Comparison of ENCODE assay signal across 25 cellular contexts in the genomic region with DNA sequence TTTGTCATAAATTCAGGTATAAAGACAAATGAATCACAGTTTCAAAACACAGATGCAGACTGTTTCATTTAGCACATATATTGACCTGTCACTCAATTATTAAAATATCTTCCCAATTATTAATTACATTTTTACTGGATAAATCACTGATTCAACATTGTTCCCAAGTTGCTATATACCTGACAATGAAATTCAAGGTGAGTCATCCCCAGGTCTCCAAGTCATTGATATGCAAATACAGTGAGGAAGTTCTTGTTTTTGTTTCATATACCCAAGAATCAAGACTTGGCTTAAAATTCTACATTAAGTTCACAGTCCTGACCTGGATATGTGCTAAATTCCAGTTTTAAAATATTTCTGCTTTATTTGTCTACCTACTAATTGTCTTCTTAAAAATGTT.
DNase-seq lines count a peak whose midpoint lies in the region; ATAC-seq, FAIRE-seq and TF ChIP-seq lines count a peak whose summit lies in the region.
"Had no signal": no experiment of that assay in that cellular context is flagged by ENCODE, and none has a peak within 500 bp of the region (broad histone marks: within the 10 kb centered on the region; RNA-seq: fewer than 3 reads in every experiment).

No MANE protein-coding gene starts in this region.

- H3K9me3 ChIP-seq in A549 = no peaks in the 10 kb centered on the region
- H3K9me3 ChIP-seq in iPS-18a (ENCODE audit: control insufficient read depth, low read depth, low read length) = no peaks in the 10 kb centered on the region
- no peaks in the 10 kb centered on the region for H3K9me3 ChIP-seq in right cardiac atrium (ENCODE audit: control insufficient read depth, low read length)

- intact Hi-C loops in dorsolateral prefrontal cortex (cut with DNase I) = no loop called here
- intact Hi-C loops in right cardiac atrium (cut with DNase I) = no loop called here

- H3K27me3 ChIP-seq in bronchial epithelial cell (ENCODE audit: control insufficient read depth, insufficient read depth, low read length) (no peaks in the 10 kb centered on the region), iPS-18a (ENCODE audit: control insufficient read depth, insufficient read depth, low read length) (no peaks in the 10 kb centered on the region), dorsolateral prefrontal cortex (peaks cover 0 to 5% (median 0%) of the 10 kb centered on the region in 45 donors), right cardiac atrium (ENCODE audit: control insufficient read depth, insufficient read depth) (no peaks in the 10 kb centered on the region)

- no peak for TF ChIP-seq CTCF in A549 (IDR thresholded peaks at IDR 0.05)
- TF ChIP-seq CTCF in bronchial epithelial cell (IDR thresholded peaks at IDR 0.05; ENCODE audit: insufficient read depth, low read length, severe bottlenecking) = no peak
- no peak for TF ChIP-seq CTCF in nephron progenitor cell (IDR thresholded peaks at IDR 0.05)
- TF ChIP-seq CTCF in dorsolateral prefrontal cortex (IDR thresholded peaks at IDR 0.05 in 54 of 56, conservative IDR thresholded peaks at IDR 0.05 in 2 of 56; ENCODE audit: low read depth in 1 of 56, partially characterized antibody in 56 of 56) = no peak

- POLR2A ChIA-PET in A549 (lab: Yijun Ruan, JAX) = no interaction called here

- TF ChIP-seq EP300 in A549 (IDR thresholded peaks at IDR 0.05) = no peak

- no peaks in the 10 kb centered on the region for H3K36me3 ChIP-seq in bronchial epithelial cell (ENCODE audit: control insufficient read depth, insufficient read depth, low read length)
- H3K36me3 ChIP-seq in iPS-18a (ENCODE audit: control insufficient read depth, low read depth, low read length) = no peaks in the 10 kb centered on the region

- no peak overlapping the region for H3K27ac Mint-ChIP-seq in nephron progenitor cell
- H3K27ac Mint-ChIP-seq: CD8-positive, alpha-beta memory T cell had no signal

- H3K27me3 Mint-ChIP-seq in nephron progenitor cell (ENCODE audit: low read depth, poor library complexity) = peaks cover 4% of the 10 kb centered on the region
- H3K27me3 Mint-ChIP-seq: CD8-positive, alpha-beta memory T cell had no signal

- H3K4me1 Mint-ChIP-seq in nephron progenitor cell = peaks cover 37% of the 10 kb centered on the region
- H3K4me1 Mint-ChIP-seq: CD8-positive, alpha-beta memory T cell had no signal

- H3K4me1 ChIP-seq in A549 = no peaks in the 10 kb centered on the region
- H3K4me1 ChIP-seq in iPS-18a (ENCODE audit: control insufficient read depth, low read depth, low read length) = peaks cover 12% of the 10 kb centered on the region
- no peaks in the 10 kb centered on the region for H3K4me1 ChIP-seq in right cardiac atrium (ENCODE audit: control insufficient read depth, insufficient read depth, low read length)

- H3K9ac ChIP-seq in iPS-18a (ENCODE audit: low read length) = no peak overlapping the region

- TF ChIP-seq POLR2A in A549 (IDR thresholded peaks at IDR 0.05; ENCODE audit: low read length) = no peak

- TF ChIP-seq RAD21 in A549 (conservative IDR thresholded peaks at IDR 0.05 in 1 of 2, IDR thresholded peaks at IDR 0.05 in 1 of 2) = no peak

- H3K27ac ChIP-seq in A549 (no peak overlapping the region), iPS-18a (ENCODE audit: low read length) (peak overlapping the region; percentile 1), dorsolateral prefrontal cortex (no peak overlapping the region), right cardiac atrium (ENCODE audit: low read length) (no peak overlapping the region)

- DNase-seq in A549 (ENCODE audit: low read depth in 1 of 2, low spot score in 1 of 2) = no peak
- peak; percentile 27 for DNase-seq in HPDE6-E6E7 (ENCODE audit: extremely low spot score)
- peak; percentile 87 for DNase-seq in bronchial epithelial cell (ENCODE audit: low read depth)
- no peak for DNase-seq in DMS79 (lab: John Stamatoyannopoulos, UW)
- DNase-seq in nephron progenitor cell = no peak
- no peak for DNase-seq in dorsolateral prefrontal cortex
- DNase-seq in right cardiac atrium = no peak
- DNase-seq: 8988T; AML-193; C1 segment of cervical spinal cord; Calu3; CD8-positive, alpha-beta memory T cell; DMS153; EL; GF-D8; MM.1S; NCI-H1092; NCI-H1436; NCI-H187 treated with DMSO at 0.1 percent for 48 hours; NCI-H2107 had no signal

- no peak overlapping the region for H3K4me2 ChIP-seq in A549

- CTCF ChIA-PET in A549 (lab: Yijun Ruan, JAX) = no interaction called here

- H3K4me3 Mint-ChIP-seq in nephron progenitor cell = no peak overlapping the region
- H3K4me3 Mint-ChIP-seq: CD8-positive, alpha-beta memory T cell had no signal

- H3K4me3 ChIP-seq in A549 = no peak overlapping the region
- no peak overlapping the region for H3K4me3 ChIP-seq in bronchial epithelial cell (ENCODE audit: low read depth, low read length)
- H3K4me3 ChIP-seq in iPS-18a (ENCODE audit: low read length) = no peak overlapping the region
- H3K4me3 ChIP-seq in dorsolateral prefrontal cortex = no peak overlapping the region
- no peak overlapping the region for H3K4me3 ChIP-seq in right cardiac atrium (ENCODE audit: low read length)

- H3K36me3 Mint-ChIP-seq in nephron progenitor cell (ENCODE audit: low read depth) = no peaks in the 10 kb centered on the region
- H3K36me3 Mint-ChIP-seq: CD8-positive, alpha-beta memory T cell had no signal

- H3K9me3 Mint-ChIP-seq in nephron progenitor cell = no peaks in the 10 kb centered on the region

- no peak for ATAC-seq in A549
- ATAC-seq in right cardiac atrium = no peak
- ATAC-seq: HCT116, SK-N-SH treated with all-trans-retinoic acid at 6 μM for 48 hours had no signal

- FAIRE-seq in A549 (lab: Jason Lieb, UNC) (no peak), bronchial epithelial cell (lab: Jason Lieb, UNC) (no peak)
- FAIRE-seq: GM19239, HTR-8/SVneo had no signal

TF ChIP-seq in A549, 52 proteins besides CTCF, POLR2A, EP300 and RAD21:
- no peak for TF ChIP-seq RCOR1 (IDR thresholded peaks at IDR 0.05; ENCODE audit: low read depth, low read length)
- no peak for TF ChIP-seq FOSL2 (IDR thresholded peaks at IDR 0.05)
- TF ChIP-seq FOSL2 (CRISPR knock-in tag; IDR thresholded peaks at IDR 0.05) = 0 out of 2 replicates have a peak, but pooled peaks have one; percentile 4
- no peak for TF ChIP-seq HMGXB4 (CRISPR knock-in tag; IDR thresholded peaks at IDR 0.05; ENCODE audit: borderline replicate concordance)
- TF ChIP-seq KDM5A (IDR thresholded peaks at IDR 0.05) = no peak

Comparison
In these comparisons a context has a peak if more than half of its experiments do, and no peak if none do; other contexts are left out.
1. DNase-seq: peak in HPDE6-E6E7 (single experiment) and bronchial epithelial cell (single experiment); none in A549 (0 of 2), DMS79 (single experiment), nephron progenitor cell (single experiment), dorsolateral prefrontal cortex (0 of 10) and right cardiac atrium (0 of 3).